Comparison of ENCODE assay signal across 25 cellular contexts in the genomic region with DNA sequence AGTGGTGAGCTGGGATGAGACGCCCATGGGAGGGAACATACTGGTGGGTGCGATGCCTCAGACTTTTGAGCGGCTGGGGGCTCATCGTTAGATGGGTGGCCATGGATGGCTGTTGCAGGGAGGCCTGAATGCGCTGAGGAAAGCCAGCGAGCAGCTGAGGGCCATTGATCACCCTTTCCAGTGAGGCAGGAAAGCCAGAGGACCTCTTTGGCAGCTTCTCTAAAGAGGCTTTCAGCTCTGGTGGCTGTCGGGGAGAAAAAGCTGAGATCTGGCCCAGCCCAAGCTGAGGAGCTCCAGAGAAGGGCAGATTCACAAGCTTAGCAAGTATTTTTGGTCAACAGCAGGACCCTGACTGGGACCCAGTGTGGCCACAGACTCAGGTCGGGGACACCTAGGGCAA. TPM values are rescaled to one million over a fixed set of nuclear protein-coding genes. Genes with fewer than 3 reads are reported as not detected.
DNase-seq lines count a peak whose midpoint lies in the region; ATAC-seq, FAIRE-seq and TF ChIP-seq lines count a peak whose summit lies in the region.
"Had no signal": no experiment of that assay in that cellular context is flagged by ENCODE, and none has a peak within 500 bp of the region (broad histone marks: within the 10 kb centered on the region; RNA-seq: fewer than 3 reads in every experiment).

No MANE protein-coding gene starts in this region.

- FAIRE-seq in HepG2 (lab: Jason Lieb, UNC): no peak
- FAIRE-seq: A549, GM12878, GM19239, H54, K562 had no signal

- no peak overlapping the region for H4K91ac ChIP-seq in trophoblast cell (ENCODE audit: low read depth, low read length)

- peaks cover 2 to 21% of the 10 kb centered on the region in 2 experiments; a peak in 3 of 5 replicates for H3K27me3 ChIP-seq in HepG2 (ENCODE audit: control insufficient read depth in 1 of 2, insufficient read depth in 2 of 2, low read length in 2 of 2)
- H3K27me3 ChIP-seq in right lobe of liver: no peaks in the 10 kb centered on the region
- no peaks in the 10 kb centered on the region for H3K27me3 ChIP-seq in neural progenitor cell
- peaks cover 0 to 52% (median 0%) of the 10 kb centered on the region in 7 donors for H3K27me3 ChIP-seq in spleen (replicated peaks in 1 of 7)
- no peaks in the 10 kb centered on the region for H3K27me3 ChIP-seq in trophoblast cell (ENCODE audit: insufficient read depth, low read length)
- H3K27me3 ChIP-seq: BLaER1 had no signal

- no peak overlapping the region for H3K14ac ChIP-seq in trophoblast cell (ENCODE audit: low read length)

- H3K36me3 Mint-ChIP-seq in neural progenitor cell: no peaks in the 10 kb centered on the region
- no peaks in the 10 kb centered on the region for H3K36me3 Mint-ChIP-seq in activated naive CD4-positive, alpha-beta T cell treated with anti-CD3 and anti-CD28 coated beads for 36 hours (ENCODE audit: low read depth)
- H3K36me3 Mint-ChIP-seq: CD14-positive monocyte; CD4-positive, alpha-beta memory T cell had no signal

- no peak overlapping the region for H3K4me3 ChIP-seq in HepG2 (replicated peaks in 1 of 3; ENCODE audit: insufficient read depth in 1 of 3, low read depth in 2 of 3, low read length in 3 of 3)
- H3K4me3 ChIP-seq in right lobe of liver: no peak overlapping the region
- no peak overlapping the region for H3K4me3 ChIP-seq in neural progenitor cell
- no peak overlapping the region for H3K4me3 ChIP-seq in spleen
- no peak overlapping the region for H3K4me3 ChIP-seq in trophoblast cell (ENCODE audit: low read depth, low read length)
- H3K4me3 ChIP-seq: A549, BLaER1, GM12878, GM23338, K562 had no signal

- no peak for TF ChIP-seq RAD21 in HepG2 (CRISPR knock-in tag; IDR thresholded peaks at IDR 0.05)

- no peak overlapping the region for H2AFZ ChIP-seq in HepG2 (ENCODE audit: low read length)
- H2AFZ ChIP-seq in neural progenitor cell (replicated peaks): no peak overlapping the region
- H2AFZ ChIP-seq in trophoblast cell (ENCODE audit: insufficient read depth, low read length, poor library complexity): no peak overlapping the region
- H2AFZ ChIP-seq: GM23338 had no signal

- ATAC-seq in HepG2 (peak; percentile 16; the same call in 2 of the 3 replicates), right lobe of liver (no peak)
- ATAC-seq: GM12878, GM23338, HCT116, K562 had no signal

- H3K79me2 ChIP-seq in HepG2 (ENCODE audit: insufficient read depth, low read length) (no peaks in the 10 kb centered on the region), neural progenitor cell (ENCODE audit: low read depth) (no peaks in the 10 kb centered on the region), trophoblast cell (ENCODE audit: control insufficient read depth, insufficient read depth, low read length, poor library complexity) (no peaks in the 10 kb centered on the region)

- no peaks in the 10 kb centered on the region for H3K79me1 ChIP-seq in trophoblast cell (ENCODE audit: low read length)

- no peak overlapping the region for H3K23ac ChIP-seq in trophoblast cell (ENCODE audit: low read length)

- no peak overlapping the region for H3K27ac ChIP-seq in HepG2 (ENCODE audit: extremely low read length, insufficient read depth, low read length)
- no peak overlapping the region for H3K27ac ChIP-seq in right lobe of liver
- no peak overlapping the region for H3K27ac ChIP-seq in neural progenitor cell
- no peak overlapping the region for H3K27ac ChIP-seq in spleen
- H3K27ac ChIP-seq in trophoblast cell (ENCODE audit: low read depth, low read length): no peak overlapping the region
- H3K27ac ChIP-seq: 22Rv1, A549, BLaER1, HL-60 had no signal

- H3K27me3 Mint-ChIP-seq in neural progenitor cell (ENCODE audit: insufficient read depth, low read depth): peaks cover 9% of the 10 kb centered on the region
- peaks cover 5% of the 10 kb centered on the region for H3K27me3 Mint-ChIP-seq in activated naive CD4-positive, alpha-beta T cell treated with anti-CD3 and anti-CD28 coated beads for 36 hours (ENCODE audit: low read depth)

- H3K4me3 Mint-ChIP-seq in neural progenitor cell: no peak overlapping the region
- no peak overlapping the region for H3K4me3 Mint-ChIP-seq in activated naive CD4-positive, alpha-beta T cell treated with anti-CD3 and anti-CD28 coated beads for 36 hours
- H3K4me3 Mint-ChIP-seq: CD14-positive monocyte; CD4-positive, alpha-beta memory T cell; GM23338; HFFc6 had no signal

- BruUV-seq in HepG2 (replicated peaks; lab: Mats Ljungman, UMichigan): no TSS peak

- H3K9me3 ChIP-seq in HepG2 (ENCODE audit: low read length) (no peaks in the 10 kb centered on the region), right lobe of liver (no peaks in the 10 kb centered on the region), neural progenitor cell (ENCODE audit: low read depth) (no peaks in the 10 kb centered on the region), spleen (no peaks in the 10 kb centered on the region), trophoblast cell (ENCODE audit: insufficient read depth, low read depth, low read length) (peaks cover 3% of the 10 kb centered on the region)
- H3K9me3 ChIP-seq: A549 had no signal

- TF ChIP-seq EP300 in HepG2 (IDR thresholded peaks at IDR 0.05; ENCODE audit: low read depth in 2 of 2, low read length in 2 of 2): no peak
- TF ChIP-seq EP300 in HepG2 (CRISPR knock-in tag; IDR thresholded peaks at IDR 0.05; ENCODE audit: borderline replicate concordance): no peak

- peaks cover under 1% of the 10 kb centered on the region for H3K4me1 Mint-ChIP-seq in neural progenitor cell
- no peaks in the 10 kb centered on the region for H3K4me1 Mint-ChIP-seq in activated naive CD4-positive, alpha-beta T cell treated with anti-CD3 and anti-CD28 coated beads for 36 hours (ENCODE audit: low read depth)
- H3K4me1 Mint-ChIP-seq: CD14-positive monocyte; CD4-positive, alpha-beta memory T cell; GM23338 had no signal

- intact Hi-C loops in HepG2 (cut with micrococcal nuclease; ENCODE audit: unreplicated experiment) (no loop called here), right lobe of liver (cut with DNase I) (no loop called here), spleen (cut with DNase I; ENCODE audit: low total_unique reads) (no loop called here)
- intact Hi-C loops in activated naive CD4-positive, alpha-beta T cell treated with anti-CD3 and anti-CD28 coated beads for 36 hours (cut with micrococcal nuclease): no loop called here

- no peak overlapping the region for H2BK5ac ChIP-seq in trophoblast cell (ENCODE audit: low read depth, low read length, poor library complexity)

- H3K18ac ChIP-seq in trophoblast cell (ENCODE audit: low read length): no peak overlapping the region

- no peak for TF ChIP-seq POLR2A in HepG2 (IDR thresholded peaks at IDR 0.05; ENCODE audit: insufficient read depth in 1 of 2, low read depth in 2 of 2, low read length in 2 of 2)
- no peak for TF ChIP-seq POLR2A in right lobe of liver (IDR thresholded peaks at IDR 0.05)
- no peak for TF ChIP-seq POLR2A in spleen (IDR thresholded peaks at IDR 0.05)

- WGBS in HepG2 (ENCODE audit: low lambda C conversion rate): 77% methylated on average over 5 of the region's 8 CpGs
- 100% methylated on average over 1 of the region's 8 CpGs for WGBS in right lobe of liver (ENCODE audit: insufficient coverage, low coverage, low lambda C conversion rate, missing lambda C conversion rate)
- 85 to 95% (median 90%) methylated on average over 8 of the region's 8 CpGs for WGBS in spleen, 5 donors
- WGBS in trophoblast cell (ENCODE audit: extremely low coverage, insufficient coverage, insufficient read length): no CpG with 5 or more reads among the region's 8 CpGs

- CTCF ChIA-PET in HepG2 (lab: Yijun Ruan, JAX; ENCODE audit: low intra/inter-chr PET ratio, low total read pairs): no interaction called here
- CTCF ChIA-PET in activated naive CD4-positive, alpha-beta T cell treated with anti-CD3 and anti-CD28 coated beads for 36 hours (lab: Charles Lee): interaction anchor here (0.7 to 1.3 kb wide), 4 partner anchors 10 to 148 kb away, joined by 3 to 4 read pairs (median 4); no protein-coding TSS in a partner anchor

- H2BK120ac ChIP-seq in trophoblast cell (ENCODE audit: insufficient read depth, low read length, poor library complexity): no peak overlapping the region

- H4K12ac ChIP-seq in trophoblast cell (ENCODE audit: low read depth, low read length): no peak overlapping the region

- H3K4me2 ChIP-seq in HepG2 (ENCODE audit: low read depth, low read length): no peak overlapping the region
- H3K4me2 ChIP-seq in neural progenitor cell: no peak overlapping the region
- H3K4me2 ChIP-seq in trophoblast cell (ENCODE audit: low read length): no peak overlapping the region
- H3K4me2 ChIP-seq: A549, BLaER1, GM23338 had no signal

- H3F3A ChIP-seq in neural progenitor cell (ENCODE audit: low read depth): no peaks in the 10 kb centered on the region

- H2AK5ac ChIP-seq in trophoblast cell (ENCODE audit: low read length): no peak overlapping the region

- H4K20me1 ChIP-seq in HepG2 (ENCODE audit: insufficient read depth, low read length) (no peaks in the 10 kb centered on the region), neural progenitor cell (ENCODE audit: low read depth) (no peaks in the 10 kb centered on the region)
- H4K20me1 ChIP-seq: BLaER1 had no signal

- POLR2A ChIA-PET in HepG2 (lab: Yijun Ruan, JAX): interaction anchor here (1.7 kb wide), 1 partner anchor 12 kb away, joined by 6 read pairs; no protein-coding TSS in a partner anchor

- no peak overlapping the region for H4K8ac ChIP-seq in trophoblast cell (ENCODE audit: low read depth, low read length)

- H3K4me1 ChIP-seq in HepG2 (ENCODE audit: insufficient read depth, low read length) (peaks cover 18% of the 10 kb centered on the region), right lobe of liver (peaks cover 0 to 8% (median 0%) of the 10 kb centered on the region in 4 donors), neural progenitor cell (no peaks in the 10 kb centered on the region), spleen (no peaks in the 10 kb centered on the region), trophoblast cell (ENCODE audit: control insufficient read depth in 1 of 2, insufficient read depth in 2 of 2, low read length in 2 of 2) (no peaks in the 10 kb centered on the region)
- H3K4me1 ChIP-seq: A549 had no signal

- DNase-seq in HepG2 (ENCODE audit: low spot score) (no peak), right lobe of liver (no peak), neural progenitor cell (ENCODE audit: low spot score) (no peak), spleen (peak; percentile 41), trophoblast cell (no peak)
- no peak for DNase-seq in activated CD8-positive, alpha-beta memory T cell treated with anti-CD3 and anti-CD28 coated beads, Interleukin-2, amount 50 U/mL, for 48 hours
- DNase-seq in activated naive CD4-positive, alpha-beta T cell treated with anti-CD3 and anti-CD28 coated beads for 36 hours: no peak
- DNase-seq: Calu3; CD4-positive, alpha-beta memory T cell; DMS53; DND-41; EL; HFFc6; IMR-90 had no signal

- no peak for TF ChIP-seq CTCF in HepG2 (CRISPR knock-in tag; IDR thresholded peaks at IDR 0.05)
- TF ChIP-seq CTCF in right lobe of liver (IDR thresholded peaks at IDR 0.05): no peak
- no peak for TF ChIP-seq CTCF in neural progenitor cell (IDR thresholded peaks at IDR 0.05)
- TF ChIP-seq CTCF in spleen (IDR thresholded peaks at IDR 0.05 in 8 of 11, conservative IDR thresholded peaks at IDR 0.05 in 3 of 11): no peak

- H3K9ac ChIP-seq in HepG2 (ENCODE audit: insufficient read depth, low read depth, low read length) (no peak overlapping the region), neural progenitor cell (no peak overlapping the region), trophoblast cell (ENCODE audit: low read length) (no peak overlapping the region)
- H3K9ac ChIP-seq: BLaER1 had no signal

- peaks cover 7% of the 10 kb centered on the region for H3K9me3 Mint-ChIP-seq in neural progenitor cell
- no peaks in the 10 kb centered on the region for H3K9me3 Mint-ChIP-seq in activated naive CD4-positive, alpha-beta T cell treated with anti-CD3 and anti-CD28 coated beads for 36 hours
- H3K9me3 Mint-ChIP-seq: CD4-positive, alpha-beta memory T cell; HFFc6 had no signal

- no peak overlapping the region for H2BK12ac ChIP-seq in trophoblast cell (ENCODE audit: low read length)

- no peak overlapping the region for H3K4ac ChIP-seq in trophoblast cell (ENCODE audit: low read depth, low read length)

- no peaks in the 10 kb centered on the region for H3K36me3 ChIP-seq in HepG2 (replicated peaks in 1 of 2; ENCODE audit: control insufficient read depth in 1 of 2, insufficient read depth in 2 of 2, low read length in 2 of 2)
- H3K36me3 ChIP-seq in right lobe of liver: no peaks in the 10 kb centered on the region
- H3K36me3 ChIP-seq in neural progenitor cell: no peaks in the 10 kb centered on the region
- H3K36me3 ChIP-seq in spleen: no peaks in the 10 kb centered on the region
- H3K36me3 ChIP-seq in trophoblast cell (ENCODE audit: control insufficient read depth in 1 of 2, insufficient read depth in 2 of 2, low read length in 2 of 2): no peaks in the 10 kb centered on the region
- H3K36me3 ChIP-seq: BLaER1 had no signal

- in situ Hi-C loops in HepG2 (cut with HindIII; ENCODE audit: extremely low pct_ligation_motif_present, low pct_unique_long_range_greater_than_20kb): no loop called here

- peak overlapping the region; percentile 33 for H3K27ac Mint-ChIP-seq in neural progenitor cell
- H3K27ac Mint-ChIP-seq in activated naive CD4-positive, alpha-beta T cell treated with anti-CD3 and anti-CD28 coated beads for 36 hours: no peak overlapping the region
- H3K27ac Mint-ChIP-seq: CD14-positive monocyte; CD4-positive, alpha-beta memory T cell; GM23338; HFFc6 had no signal

RNA-seq across cellular contexts. Expression of a gene that starts 13.3 kb away (rescaled TPM):
- total RNA-seq in HepG2 (2016; rRNA removed; fragmentation: Illumina TruSeq; extraction: Trizol) (21.2 and 22.5 TPM in 2 replicates), right lobe of liver (10 to 100 TPM; 30.1 to 44.3 (median 34.9) TPM), neural progenitor cell (ENCODE audit: low replicate concordance) (12.9 and 19.0 TPM in 2 replicates), spleen (10 to 100 TPM; 17.9 to 39.2 (median 31.3) TPM)
- total RNA-seq in HepG2 (2016; cell fraction: cytosol; rRNA removed; fragmentation: Illumina TruSeq; extraction: Trizol; ENCODE audit: low read depth): 11.6 and 15.3 TPM in 2 replicates
- 17.5 and 22.6 TPM in 2 replicates for total RNA-seq in HepG2 (2016; cell fraction: insoluble cytoplasmic fraction; rRNA removed; fragmentation: Illumina TruSeq; extraction: Trizol)
- 15.0 and 15.8 TPM in 2 replicates for total RNA-seq in HepG2 (2016; cell fraction: membrane; rRNA removed; fragmentation: Illumina TruSeq; extraction: Trizol)
- 24.8 and 26.3 TPM in 2 replicates for total RNA-seq in HepG2 (2016; cell fraction: nucleus; rRNA removed; fragmentation: Illumina TruSeq; extraction: Trizol)
- polyA plus RNA-seq in HepG2 (2011; rRNA removed) (22.9 and 32.7 TPM in 2 replicates), spleen (10 to 100 TPM; 14.2 to 25.0 (median 15.0) TPM)
- 23.2 and 24.2 TPM in 2 replicates for polyA plus RNA-seq in HepG2 (2011; cell fraction: cytosol; rRNA removed)
- 70.9 and 79.3 TPM in 2 replicates for polyA plus RNA-seq in HepG2 (2011; cell fraction: nucleus; rRNA removed)
- 34.9 and 35.5 TPM in 2 replicates for polyA plus RNA-seq in HepG2 (2012)
- 2.1 and 2.5 TPM in 2 replicates for polyA plus RNA-seq in HepG2 (2016; cell fraction: cytosol; fragmentation: Illumina TruSeq; extraction: Trizol; ENCODE audit: low read depth)
- 21.5 and 26.8 TPM in 2 replicates for polyA plus RNA-seq in HepG2 (2016; cell fraction: insoluble cytoplasmic fraction; fragmentation: Illumina TruSeq; extraction: Trizol; ENCODE audit: low read depth)
- 8.7 and 9.2 TPM in 2 replicates for polyA plus RNA-seq in HepG2 (2016; cell fraction: membrane; fragmentation: Illumina TruSeq; extraction: Trizol; ENCODE audit: low read depth)
- 61.9 and 62.3 TPM in 2 replicates for polyA plus RNA-seq in HepG2 (2016; cell fraction: nucleus; fragmentation: Illumina TruSeq; extraction: Trizol; ENCODE audit: insufficient read depth, low read depth)
- 37.6 and 51.8 TPM in 2 replicates for polyA minus RNA-seq in HepG2 (2011; rRNA and poly(A)+ RNA removed; ENCODE audit: low replicate concordance)
- polyA minus RNA-seq in HepG2 (2011; cell fraction: cytosol; rRNA and poly(A)+ RNA removed): 33.6 and 35.2 TPM in 2 replicates
- polyA minus RNA-seq in HepG2 (2011; cell fraction: nucleus; rRNA and poly(A)+ RNA removed): 32.7 and 34.4 TPM in 2 replicates
- 54.6 and 55.9 TPM in 2 replicates for polyA plus RNA-seq in trophoblast cell (2013)
- 1 to 10 TPM; 3.4 to 3.8 TPM for total RNA-seq in activated naive CD4-positive, alpha-beta T cell treated with anti-CD3 and anti-CD28 coated beads for 36 hours

RNA-seq across cellular contexts. Expression of a gene that starts 19.9 kb away (rescaled TPM):
- total RNA-seq in HepG2 (2016; rRNA removed; fragmentation: Illumina TruSeq; extraction: Trizol): 4.9 and 5.0 TPM in 2 replicates
- 2.6 and 4.1 TPM in 2 replicates for total RNA-seq in HepG2 (2016; cell fraction: cytosol; rRNA removed; fragmentation: Illumina TruSeq; extraction: Trizol; ENCODE audit: low read depth)
- 4.9 and 5.5 TPM in 2 replicates for total RNA-seq in HepG2 (2016; cell fraction: insoluble cytoplasmic fraction; rRNA removed; fragmentation: Illumina TruSeq; extraction: Trizol)
- total RNA-seq in HepG2 (2016; cell fraction: membrane; rRNA removed; fragmentation: Illumina TruSeq; extraction: Trizol): 10.3 and 11.9 TPM in 2 replicates
- 3.1 and 4.3 TPM in 2 replicates for total RNA-seq in HepG2 (2016; cell fraction: nucleus; rRNA removed; fragmentation: Illumina TruSeq; extraction: Trizol)
- 3.9 and 5.7 TPM in 2 replicates for polyA plus RNA-seq in HepG2 (2011; rRNA removed)
- 3.3 and 4.0 TPM in 2 replicates for polyA plus RNA-seq in HepG2 (2011; cell fraction: cytosol; rRNA removed)
- 3.3 and 3.7 TPM in 2 replicates for polyA plus RNA-seq in HepG2 (2011; cell fraction: nucleus; rRNA removed)
- 2.3 and 2.6 TPM in 2 replicates for polyA plus RNA-seq in HepG2 (2012)
- polyA plus RNA-seq in HepG2 (2016; cell fraction: cytosol; fragmentation: Illumina TruSeq; extraction: Trizol; ENCODE audit: low read depth): 4.5 and 6.0 TPM in 2 replicates
- 5.4 and 5.8 TPM in 2 replicates for polyA plus RNA-seq in HepG2 (2016; cell fraction: insoluble cytoplasmic fraction; fragmentation: Illumina TruSeq; extraction: Trizol; ENCODE audit: low read depth)
- polyA plus RNA-seq in HepG2 (2016; cell fraction: membrane; fragmentation: Illumina TruSeq; extraction: Trizol; ENCODE audit: low read depth): 8.8 and 10.1 TPM in 2 replicates
- 4.3 and 5.4 TPM in 2 replicates for polyA plus RNA-seq in HepG2 (2016; cell fraction: nucleus; fragmentation: Illumina TruSeq; extraction: Trizol; ENCODE audit: insufficient read depth, low read depth)
- 5.6 and 12.7 TPM in 2 replicates for polyA minus RNA-seq in HepG2 (2011; rRNA and poly(A)+ RNA removed; ENCODE audit: low replicate concordance)
- 2.5 and 3.1 TPM in 2 replicates for polyA minus RNA-seq in HepG2 (2011; cell fraction: cytosol; rRNA and poly(A)+ RNA removed)
- polyA minus RNA-seq in HepG2 (2011; cell fraction: nucleus; rRNA and poly(A)+ RNA removed): 1.5 and 2.1 TPM in 2 replicates
- 1 to 10 TPM; 3.2 to 8.1 (median 5.9) TPM for total RNA-seq in right lobe of liver
- total RNA-seq in neural progenitor cell (ENCODE audit: low replicate concordance): 19.0 and 28.3 TPM in 2 replicates
- 10 to 100 TPM in 5 of 7 donors, 1 to 10 TPM in 2; 9.5 to 13.2 (median 11.3) TPM for total RNA-seq in spleen
- 10 to 100 TPM in 1 of 3 donors, 1 to 10 TPM in 2; 6.9 to 10.2 (median 9.8) TPM for polyA plus RNA-seq in spleen
- 7.4 and 8.4 TPM in 2 replicates for polyA plus RNA-seq in trophoblast cell (2013)
- 1 to 10 TPM; 6.3 to 6.7 TPM for total RNA-seq in activated naive CD4-positive, alpha-beta T cell treated with anti-CD3 and anti-CD28 coated beads for 36 hours
